In the genomic region with DNA sequence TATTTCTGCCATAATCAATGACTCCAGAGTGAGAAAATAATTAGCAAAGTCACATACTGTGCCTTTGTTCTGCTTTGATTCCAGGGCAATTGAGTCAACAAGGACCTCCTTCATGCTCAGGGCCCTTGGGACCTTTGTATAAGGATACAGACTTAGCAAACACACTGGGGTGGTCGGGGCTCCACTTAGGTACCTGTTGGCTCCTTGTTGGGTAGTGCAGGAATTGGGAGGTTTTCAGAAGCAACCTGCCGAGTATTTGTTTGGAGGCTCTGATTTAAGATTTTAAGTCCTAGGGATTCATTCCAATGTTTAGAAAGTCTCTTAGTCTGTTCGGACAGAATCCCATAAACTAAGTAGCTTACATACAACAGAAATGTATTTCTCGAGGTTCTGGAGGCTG, we compare ENCODE assay signal across 17 cellular contexts. TPM values are rescaled to one million over a fixed set of nuclear protein-coding genes. Genes with fewer than 3 reads are reported as not detected.
DNase-seq lines count a peak whose midpoint lies in the region; ATAC-seq and TF ChIP-seq lines count a peak whose summit lies in the region.
"Had no signal": no experiment of that assay in that cellular context is flagged by ENCODE, and none has a peak within 500 bp of the region (broad histone marks: within the 10 kb centered on the region; RNA-seq: fewer than 3 reads in every experiment).

No MANE protein-coding gene starts in this region.

- ATAC-seq in CD4-positive, CD25-positive, alpha-beta regulatory T cell (ENCODE audit: low read depth in 2 of 2) = no peak
- no peak for ATAC-seq in GM21825 (IDR thresholded peaks at IDR 0.05; ENCODE audit: unreplicated experiment)
- ATAC-seq: foreskin keratinocyte had no signal

- DNase-seq in CD4-positive, CD25-positive, alpha-beta regulatory T cell = no peak
- DNase-seq in endothelial cell (ENCODE audit: low spot score) = no peak
- DNase-seq in sigmoid colon = peak; percentile 47
- no peak for DNase-seq in mammary epithelial cell
- DNase-seq in stimulated activated CD4-positive, alpha-beta T cell treated with anti-CD3 and anti-CD28 coated beads, Interleukin-2, amount 100 ng/mL, for 24 hours = no peak
- no peak for DNase-seq in GM03348 (ENCODE audit: low spot score)
- DNase-seq: activated T-cell treated with anti-CD3 and anti-CD28 coated beads, Interleukin-2, amount 50 U/mL, for 1 hour; foreskin keratinocyte; NCI-H226; SHP77 treated with DMSO at 0.1 percent for 48 hours had no signal

- TF ChIP-seq CTCF in OCI-LY1 (IDR thresholded peaks at IDR 0.05; ENCODE audit: low read length) = no peak
- TF ChIP-seq CTCF in endothelial cell (IDR thresholded peaks at IDR 0.05; ENCODE audit: unreplicated experiment) = no peak
- no peak for TF ChIP-seq CTCF in sigmoid colon (IDR thresholded peaks at IDR 0.05)
- no peak for TF ChIP-seq CTCF in mammary epithelial cell (conservative IDR thresholded peaks at IDR 0.05 in 1 of 2, IDR thresholded peaks at IDR 0.05 in 1 of 2; ENCODE audit: extremely low read depth in 1 of 2, insufficient read depth in 1 of 2, low read depth in 1 of 2, low read length in 2 of 2)

- H3K27me3 Mint-ChIP-seq in CD4-positive, CD25-positive, alpha-beta regulatory T cell = no peaks in the 10 kb centered on the region
- peaks cover 9% of the 10 kb centered on the region for H3K27me3 Mint-ChIP-seq in endothelial cell (ENCODE audit: unreplicated experiment)
- H3K27me3 Mint-ChIP-seq: central memory CD8-positive, alpha-beta T cell; stimulated activated naive CD8-positive, alpha-beta T cell treated with anti-CD3 and anti-CD28 coated beads, Interleukin-15, Interleukin-2, amounts not matched to agents 100 ng/mL and 50 ng/mL, for 24 hours had no signal

- H2AFZ ChIP-seq in OCI-LY1 (ENCODE audit: low read length) (no peak overlapping the region), mammary epithelial cell (ENCODE audit: low read depth, low read length) (no peak overlapping the region)

- peaks cover 11% of the 10 kb centered on the region for H3K36me3 ChIP-seq in CD4-positive, CD25-positive, alpha-beta regulatory T cell (ENCODE audit: control insufficient read depth, insufficient read depth, low read length)
- H3K36me3 ChIP-seq in OCI-LY1 (ENCODE audit: insufficient read depth, low read length) (peaks cover 31% of the 10 kb centered on the region), sigmoid colon (peaks cover 0 to 31% (median 12%) of the 10 kb centered on the region in 4 donors), mammary epithelial cell (ENCODE audit: insufficient read depth, low read length) (no peaks in the 10 kb centered on the region)
- H3K36me3 ChIP-seq: prostate gland had no signal

- no peaks in the 10 kb centered on the region for H4K20me1 ChIP-seq in OCI-LY1 (ENCODE audit: insufficient read depth, low read length)
- no peaks in the 10 kb centered on the region for H4K20me1 ChIP-seq in mammary epithelial cell (ENCODE audit: insufficient read depth, low read length)

- TF ChIP-seq POLR2A in sigmoid colon (IDR thresholded peaks at IDR 0.05) = no peak

- CTCF ChIA-PET in mammary epithelial cell (lab: Charles Lee; ENCODE audit: low non-redundant PET) = no interaction called here

- H3K4me3 ChIP-seq in CD4-positive, CD25-positive, alpha-beta regulatory T cell (ENCODE audit: low read depth, low read length) = no peak overlapping the region
- H3K4me3 ChIP-seq in OCI-LY1 (ENCODE audit: low read depth, low read length, poor library complexity, severe bottlenecking) = peak overlapping the region; percentile 76
- no peak overlapping the region for H3K4me3 ChIP-seq in sigmoid colon
- H3K4me3 ChIP-seq in mammary epithelial cell (replicated peaks in 1 of 3; ENCODE audit: insufficient read depth in 1 of 3, low read depth in 2 of 3, low read length in 3 of 3) = no peak overlapping the region
- H3K4me3 ChIP-seq: adrenal gland, prostate gland had no signal

- H3K27ac ChIP-seq in CD4-positive, CD25-positive, alpha-beta regulatory T cell (ENCODE audit: insufficient read depth, low read length, poor library complexity, severe bottlenecking) = no peak overlapping the region
- H3K27ac ChIP-seq in OCI-LY1 (ENCODE audit: low read depth, low read length, poor library complexity, severe bottlenecking) (peak overlapping the region; percentile 93), sigmoid colon (peak overlapping the region in 3 of 4 donors; percentile 79 to 87 (median 83)), mammary epithelial cell (ENCODE audit: insufficient read depth, low read depth, low read length) (no peak overlapping the region)
- H3K27ac ChIP-seq: adrenal gland, foreskin keratinocyte, prostate gland had no signal

- no peaks in the 10 kb centered on the region for H3K9me2 ChIP-seq in OCI-LY1 (ENCODE audit: low read depth, low read length)

- dilution Hi-C loops in mammary epithelial cell (cut with HindIII; ENCODE audit: low sequenced_read_pairs) = no loop called here

- no peaks in the 10 kb centered on the region for H3K9me3 Mint-ChIP-seq in CD4-positive, CD25-positive, alpha-beta regulatory T cell
- no peaks in the 10 kb centered on the region for H3K9me3 Mint-ChIP-seq in endothelial cell (ENCODE audit: unreplicated experiment)
- H3K9me3 Mint-ChIP-seq: central memory CD8-positive, alpha-beta T cell; stimulated activated naive CD8-positive, alpha-beta T cell treated with anti-CD3 and anti-CD28 coated beads, Interleukin-15, Interleukin-2, amounts not matched to agents 100 ng/mL and 50 ng/mL, for 24 hours had no signal

- H3K36me3 Mint-ChIP-seq in CD4-positive, CD25-positive, alpha-beta regulatory T cell = peaks cover 24% of the 10 kb centered on the region
- H3K36me3 Mint-ChIP-seq in endothelial cell (ENCODE audit: low read depth, unreplicated experiment) = peaks cover 32% of the 10 kb centered on the region

- BruUV-seq in mammary epithelial cell (replicated peaks; lab: Mats Ljungman, UMichigan) = no TSS peak

- H3K79me2 ChIP-seq in OCI-LY1 (ENCODE audit: insufficient read depth, low read length) = no peaks in the 10 kb centered on the region
- no peaks in the 10 kb centered on the region for H3K79me2 ChIP-seq in mammary epithelial cell (ENCODE audit: insufficient read depth, low read length)

- no peaks in the 10 kb centered on the region for H3K9me3 ChIP-seq in CD4-positive, CD25-positive, alpha-beta regulatory T cell (ENCODE audit: control insufficient read depth in 2 of 2, low read length in 2 of 2)
- H3K9me3 ChIP-seq in OCI-LY1 (ENCODE audit: low read length) (no peaks in the 10 kb centered on the region), sigmoid colon (no peaks in the 10 kb centered on the region), mammary epithelial cell (replicated peaks; ENCODE audit: insufficient read depth, low read length) (no peaks in the 10 kb centered on the region)
- H3K9me3 ChIP-seq: adrenal gland, prostate gland had no signal

- intact Hi-C loops in sigmoid colon (cut with DNase I) (loop anchor here (10.0 kb wide), 2 partner anchors 501 to 859 kb away; a partner anchor contains a TSS), mammary epithelial cell (cut with micrococcal nuclease) (loop anchor here (1.0 kb wide), 2 partner anchors 21 to 337 kb away; a partner anchor contains a TSS)

- H3K4me3 Mint-ChIP-seq in CD4-positive, CD25-positive, alpha-beta regulatory T cell = peak overlapping the region in 2 of 4 donors; percentile 87 to 90
- H3K4me3 Mint-ChIP-seq in endothelial cell (ENCODE audit: unreplicated experiment) = peak overlapping the region; percentile 51

- H3K9ac ChIP-seq in OCI-LY1 (ENCODE audit: low read length) (peak overlapping the region; percentile 35), mammary epithelial cell (ENCODE audit: insufficient read depth, low read length) (no peak overlapping the region)

- in situ Hi-C loops in mammary epithelial cell (cut with MboI; ENCODE audit: low sequenced_read_pairs in 2 of 2) = loop anchor here in 1 of 2 donors (10.0 kb wide), 1 partner anchor 339 kb away; a partner anchor contains a TSS

- no peaks in the 10 kb centered on the region for H3K27me3 ChIP-seq in CD4-positive, CD25-positive, alpha-beta regulatory T cell (ENCODE audit: control insufficient read depth, insufficient read depth, low read length)
- H3K27me3 ChIP-seq in OCI-LY1 (ENCODE audit: insufficient read depth, low read length) = no peaks in the 10 kb centered on the region
- no peaks in the 10 kb centered on the region for H3K27me3 ChIP-seq in sigmoid colon
- H3K27me3 ChIP-seq in mammary epithelial cell (ENCODE audit: insufficient read depth, low read length) = no peaks in the 10 kb centered on the region
- H3K27me3 ChIP-seq: adrenal gland, foreskin keratinocyte had no signal

- H3K4me1 Mint-ChIP-seq in CD4-positive, CD25-positive, alpha-beta regulatory T cell = peaks cover 0 to 49% (median 35%) of the 10 kb centered on the region in 4 donors
- H3K4me1 Mint-ChIP-seq in endothelial cell (ENCODE audit: unreplicated experiment) = peaks cover 33% of the 10 kb centered on the region

- peak overlapping the region in 2 of 3 donors; percentile 26 to 86 for H3K27ac Mint-ChIP-seq in CD4-positive, CD25-positive, alpha-beta regulatory T cell
- no peak overlapping the region for H3K27ac Mint-ChIP-seq in endothelial cell (ENCODE audit: unreplicated experiment)

- H3F3A ChIP-seq in OCI-LY1 (ENCODE audit: insufficient read depth, low read length) = peaks cover 23% of the 10 kb centered on the region; the same call in 1 of the 2 replicates

- 79 to 81% methylated on average over 4 of the region's 4 CpGs for WGBS in sigmoid colon, 2 donors
- WGBS in mammary epithelial cell (ENCODE audit: low coverage, missing lambda C conversion rate) = 96% methylated on average over 4 of the region's 4 CpGs

- peaks cover 22% of the 10 kb centered on the region for H3K4me1 ChIP-seq in CD4-positive, CD25-positive, alpha-beta regulatory T cell (ENCODE audit: control insufficient read depth, insufficient read depth, low read length, poor library complexity, severe bottlenecking)
- H3K4me1 ChIP-seq in OCI-LY1 (ENCODE audit: insufficient read depth, low read length, severe bottlenecking) (peaks cover 55% of the 10 kb centered on the region), sigmoid colon (peaks cover 0 to 35% (median 29%) of the 10 kb centered on the region in 4 donors), mammary epithelial cell (ENCODE audit: insufficient read depth, low read length) (peaks cover 26% of the 10 kb centered on the region)
- H3K4me1 ChIP-seq: foreskin keratinocyte had no signal

- H3K4me2 ChIP-seq in OCI-LY1 (ENCODE audit: low read length) = peak overlapping the region; percentile 90
- no peak overlapping the region for H3K4me2 ChIP-seq in mammary epithelial cell (ENCODE audit: insufficient read depth, low read depth, low read length)

- no peak for TF ChIP-seq EP300 in sigmoid colon (IDR thresholded peaks at IDR 0.05)

RNA-seq across cellular contexts. Expression of a gene that starts 3.0 kb away (rescaled TPM):
- total RNA-seq in CD4-positive, CD25-positive, alpha-beta regulatory T cell = 14.3 TPM
- 10 to 100 TPM; 29.9 to 35.2 (median 32.1) TPM for polyA plus RNA-seq in CD4-positive, CD25-positive, alpha-beta regulatory T cell
- total RNA-seq in endothelial cell (ENCODE audit: unreplicated experiment) (37.6 TPM), sigmoid colon (10 to 100 TPM; 20.1 to 22.1 (median 20.8) TPM), mammary epithelial cell (10 to 100 TPM; 21.8 to 22.4 TPM)
- polyA plus RNA-seq in sigmoid colon (10 to 100 TPM; 14.8 to 24.0 (median 15.6) TPM), mammary epithelial cell (14.4 TPM)
- polyA minus RNA-seq in mammary epithelial cell = 17.4 TPM

RNA-seq across cellular contexts. Expression of a gene that starts 20.8 kb away (rescaled TPM):
- 91.5 TPM for total RNA-seq in CD4-positive, CD25-positive, alpha-beta regulatory T cell
- polyA plus RNA-seq in CD4-positive, CD25-positive, alpha-beta regulatory T cell = 100 to 1,000 TPM; 388 to 529 (median 432) TPM
- total RNA-seq in endothelial cell (ENCODE audit: unreplicated experiment) = 326 TPM
- total RNA-seq in sigmoid colon = 100 to 1,000 TPM; 170 to 377 (median 267) TPM
- 100 to 1,000 TPM; 397 to 979 (median 712) TPM for polyA plus RNA-seq in sigmoid colon
- total RNA-seq in mammary epithelial cell = 100 to 1,000 TPM in 1 of 2 donors, 10 to 100 TPM in 1; 77.0 to 195 TPM
- polyA plus RNA-seq in mammary epithelial cell = 434 TPM
- polyA minus RNA-seq in mammary epithelial cell = 78.7 TPM

RNA-seq across cellular contexts. Expression of a gene that starts 35.1 kb away (rescaled TPM):
- total RNA-seq in CD4-positive, CD25-positive, alpha-beta regulatory T cell = not detected
- polyA plus RNA-seq in CD4-positive, CD25-positive, alpha-beta regulatory T cell = not detected
- total RNA-seq in endothelial cell (ENCODE audit: unreplicated experiment) = 41.0 TPM
- total RNA-seq in sigmoid colon = 10 to 100 TPM in 3 of 4 donors, 1 to 10 TPM in 1; 7.6 to 38.8 (median 13.6) TPM
- polyA plus RNA-seq in sigmoid colon = 10 to 100 TPM in 1 of 3 donors, 1 to 10 TPM in 2; 6.2 to 22.2 (median 7.2) TPM
- 1 to 10 TPM in 1 of 2 donors, under 1 TPM in 1; 0.17 to 1.6 TPM for total RNA-seq in mammary epithelial cell
- 0.25 TPM for polyA plus RNA-seq in mammary epithelial cell
- not detected for polyA minus RNA-seq in mammary epithelial cell
- total RNA-seq: LHCN-M2 had no signal

Comparison
In these comparisons a context has a peak if more than half of its experiments do, and no peak if none do; other contexts are left out.
1. H3K27ac ChIP-seq: peak in OCI-LY1 (single experiment) and sigmoid colon (3 of 4); none in CD4-positive, CD25-positive, alpha-beta regulatory T cell (single experiment) and mammary epithelial cell (single experiment).